14 cellular contexts compared by ENCODE assay signal in genomic region chr18:11983592-11983991, GRCh38. TPM values are rescaled to one million over a fixed set of nuclear protein-coding genes. Genes with fewer than 3 reads are reported as not detected.
DNase-seq lines count a peak whose midpoint lies in the region; ATAC-seq and TF ChIP-seq lines count a peak whose summit lies in the region.
"Had no signal": no experiment of that assay in that cellular context is flagged by ENCODE, and none has a peak within 500 bp of the region (broad histone marks: within the 10 kb centered on the region; RNA-seq: fewer than 3 reads in every experiment).

No MANE protein-coding gene starts in this region.

- peak overlapping the region; percentile 66 for H3K4me2 ChIP-seq in mesenchymal stem cell (ENCODE audit: low read length, poor library complexity, severe bottlenecking)

- peak overlapping the region; percentile 63 for H2AK5ac ChIP-seq in mesenchymal stem cell (ENCODE audit: low read length, severe bottlenecking)

- no peak overlapping the region for H3K18ac ChIP-seq in mesenchymal stem cell (ENCODE audit: low read depth in 1 of 2, low read length in 2 of 2)

- no peak overlapping the region for H4K8ac ChIP-seq in mesenchymal stem cell (ENCODE audit: low read length)

- TF ChIP-seq CTCF in heart left ventricle (IDR thresholded peaks at IDR 0.05), result no peak
- no peak for TF ChIP-seq CTCF in endothelial cell (IDR thresholded peaks at IDR 0.05; ENCODE audit: unreplicated experiment)
- TF ChIP-seq CTCF in upper lobe of left lung (IDR thresholded peaks at IDR 0.05), result no peak

- peaks cover 30% of the 10 kb centered on the region for H3K79me1 ChIP-seq in mesenchymal stem cell (replicated peaks; ENCODE audit: low read length, poor library complexity, severe bottlenecking)

- H2BK120ac ChIP-seq in mesenchymal stem cell (ENCODE audit: low read depth, low read length), result no peak overlapping the region

- H3K23ac ChIP-seq in mesenchymal stem cell (ENCODE audit: low read length in 2 of 2), result no peak overlapping the region

- 38 to 63% (median 53%) methylated on average over 12 of the region's 12 CpGs for WGBS in heart left ventricle, 4 donors
- 41% methylated on average over 11 of the region's 12 CpGs for WGBS in mesenchymal stem cell
- WGBS in upper lobe of left lung, 2 donors, result 36 to 40% methylated on average over 12 of the region's 12 CpGs

- H2AFZ ChIP-seq in mesenchymal stem cell (ENCODE audit: low read depth, low read length), result no peak overlapping the region

- ATAC-seq in heart left ventricle, result no peak
- no peak for ATAC-seq in left ventricle myocardium superior
- no peak for ATAC-seq in upper lobe of left lung (ENCODE audit: low FRiP score in 2 of 2)
- no peak for ATAC-seq in HG02571 (IDR thresholded peaks at IDR 0.05; ENCODE audit: unreplicated experiment)
- no peak for ATAC-seq in stimulated activated naive B cell treated with anti-CD40 and anti-IgM and Interleukin-4, amounts not matched to agents 10 μg/mL and 1 μg/mL and 100 μg/mL, for 72 hours (replicated peaks)
- no peak for ATAC-seq in HG02763 (IDR thresholded peaks at IDR 0.05; ENCODE audit: unreplicated experiment)

- no peak overlapping the region for H2BK12ac ChIP-seq in mesenchymal stem cell (ENCODE audit: low read length in 2 of 2)

- H3K9me3 ChIP-seq in heart left ventricle, result no peaks in the 10 kb centered on the region
- H3K9me3 ChIP-seq in mesenchymal stem cell (ENCODE audit: control insufficient read depth, low read length), result no peaks in the 10 kb centered on the region
- no peaks in the 10 kb centered on the region for H3K9me3 ChIP-seq in upper lobe of left lung
- H3K9me3 ChIP-seq: thoracic aorta had no signal

- peaks cover 29% of the 10 kb centered on the region for H3K4me1 Mint-ChIP-seq in endothelial cell (ENCODE audit: unreplicated experiment)
- H3K4me1 Mint-ChIP-seq in stimulated activated naive B cell treated with anti-CD40 and anti-IgM and Interleukin-4, amounts not matched to agents 10 μg/mL and 1 μg/mL and 100 μg/mL, for 72 hours, result peaks cover 13 to 25% of the 10 kb centered on the region in 2 donors

- H3K4me3 ChIP-seq in heart left ventricle (peak overlapping the region in 8 of 12 donors; percentile 83 to 97 (median 91)), mesenchymal stem cell (ENCODE audit: insufficient read depth in 1 of 2, low read depth in 1 of 2, low read length in 2 of 2) (peak overlapping the region in 1 of 2 experiments; percentile 15), upper lobe of left lung (peak overlapping the region in 1 of 4 donors; percentile 19)
- H3K4me3 ChIP-seq: thoracic aorta had no signal

- H3K36me3 ChIP-seq in heart left ventricle (no peaks in the 10 kb centered on the region), mesenchymal stem cell (ENCODE audit: control insufficient read depth in 1 of 2, insufficient read depth in 2 of 2, low read depth in 1 of 2, low read length in 2 of 2) (peaks cover 5 to 17% of the 10 kb centered on the region in 2 experiments), upper lobe of left lung (no peaks in the 10 kb centered on the region)
- H3K36me3 ChIP-seq: thoracic aorta had no signal

- intact Hi-C loops in heart left ventricle (cut with DNase I), result loop anchor here in 4 of 10 donors (5.0 kb wide), 3 partner anchors 36 to 251 kb away; no protein-coding TSS in a partner anchor
- intact Hi-C loops in left ventricle myocardium superior (cut with micrococcal nuclease), result no loop called here

- peaks cover 7% of the 10 kb centered on the region for H3K27me3 Mint-ChIP-seq in endothelial cell (ENCODE audit: unreplicated experiment)
- no peaks in the 10 kb centered on the region for H3K27me3 Mint-ChIP-seq in stimulated activated naive B cell treated with anti-CD40 and anti-IgM and Interleukin-4, amounts not matched to agents 10 μg/mL and 1 μg/mL and 100 μg/mL, for 72 hours

- H3K14ac ChIP-seq in mesenchymal stem cell (ENCODE audit: low read length in 2 of 2), result no peak overlapping the region

- H3K27ac ChIP-seq in heart left ventricle (peak overlapping the region in 4 of 12 donors; percentile 10 to 96 (median 62)), mesenchymal stem cell (ENCODE audit: low read length, poor library complexity, severe bottlenecking) (no peak overlapping the region), upper lobe of left lung (peak overlapping the region in 2 of 4 donors; percentile 7 to 39)
- H3K27ac ChIP-seq: thoracic aorta had no signal

- DNase-seq in heart left ventricle, result no peak
- no peak for DNase-seq in left ventricle myocardium superior
- DNase-seq in endothelial cell (ENCODE audit: low spot score), result peak; percentile 59
- peak; percentile 30 for DNase-seq in mesenchymal stem cell
- peak; percentile 63 to 70 for DNase-seq in upper lobe of left lung
- no peak for DNase-seq in stimulated activated naive B cell treated with anti-CD40 and anti-IgM and Interleukin-4, amounts not matched to agents 10 μg/mL and 1 μg/mL and 100 μg/mL, for 72 hours
- DNase-seq: activated CD4-positive, alpha-beta T cell treated with anti-CD3 and anti-CD28 coated beads, Interleukin-2, amount 10 ng/mL, durations not matched to agents 24 days and 14 days; anterior cingulate cortex; Calu3; MV-4-11; NCI-H446 treated with DMSO at 0.1 percent for 48 hours had no signal

- no peak overlapping the region for H3K27ac Mint-ChIP-seq in endothelial cell (ENCODE audit: unreplicated experiment)
- no peak overlapping the region for H3K27ac Mint-ChIP-seq in stimulated activated naive B cell treated with anti-CD40 and anti-IgM and Interleukin-4, amounts not matched to agents 10 μg/mL and 1 μg/mL and 100 μg/mL, for 72 hours
- H3K27ac Mint-ChIP-seq: activated CD4-positive, alpha-beta T cell treated with anti-CD3 and anti-CD28 coated beads, Interleukin-2, amount 10 ng/mL, durations not matched to agents 24 days and 14 days had no signal

- no peak overlapping the region for H3K4ac ChIP-seq in mesenchymal stem cell (ENCODE audit: low read depth in 1 of 2, low read length in 2 of 2)

- H3K4me3 Mint-ChIP-seq in endothelial cell (ENCODE audit: unreplicated experiment), result no peak overlapping the region
- H3K4me3 Mint-ChIP-seq in stimulated activated naive B cell treated with anti-CD40 and anti-IgM and Interleukin-4, amounts not matched to agents 10 μg/mL and 1 μg/mL and 100 μg/mL, for 72 hours, result no peak overlapping the region

- no peak overlapping the region for H2BK15ac ChIP-seq in mesenchymal stem cell (ENCODE audit: low read depth, poor library complexity, severe bottlenecking)

- H3K4me1 ChIP-seq in heart left ventricle (peaks cover 0 to 67% (median 23%) of the 10 kb centered on the region in 12 donors), mesenchymal stem cell (ENCODE audit: control insufficient read depth, insufficient read depth, low read depth, low read length) (peaks cover 22% of the 10 kb centered on the region), upper lobe of left lung (peaks cover 22 to 61% (median 36%) of the 10 kb centered on the region in 4 donors)

- H4K91ac ChIP-seq in mesenchymal stem cell (ENCODE audit: low read length), result no peak overlapping the region

- no peaks in the 10 kb centered on the region for H3K36me3 Mint-ChIP-seq in endothelial cell (ENCODE audit: low read depth, unreplicated experiment)
- peaks cover 0 to 4% of the 10 kb centered on the region in 2 donors for H3K36me3 Mint-ChIP-seq in stimulated activated naive B cell treated with anti-CD40 and anti-IgM and Interleukin-4, amounts not matched to agents 10 μg/mL and 1 μg/mL and 100 μg/mL, for 72 hours

- no peak for TF ChIP-seq POLR2A in heart left ventricle (IDR thresholded peaks at IDR 0.05)
- no peak for TF ChIP-seq POLR2A in upper lobe of left lung (IDR thresholded peaks at IDR 0.05)

- H3K27me3 ChIP-seq in heart left ventricle (no peaks in the 10 kb centered on the region), mesenchymal stem cell (ENCODE audit: control insufficient read depth in 1 of 2, insufficient read depth in 1 of 2, low read length in 2 of 2) (no peaks in the 10 kb centered on the region), upper lobe of left lung (no peaks in the 10 kb centered on the region)

- no peaks in the 10 kb centered on the region for H3K9me3 Mint-ChIP-seq in endothelial cell (ENCODE audit: unreplicated experiment)
- H3K9me3 Mint-ChIP-seq in stimulated activated naive B cell treated with anti-CD40 and anti-IgM and Interleukin-4, amounts not matched to agents 10 μg/mL and 1 μg/mL and 100 μg/mL, for 72 hours, result no peaks in the 10 kb centered on the region
- H3K9me3 Mint-ChIP-seq: activated CD4-positive, alpha-beta T cell treated with anti-CD3 and anti-CD28 coated beads, Interleukin-2, amount 10 ng/mL, durations not matched to agents 24 days and 14 days had no signal

- no peak overlapping the region for H2BK5ac ChIP-seq in mesenchymal stem cell (ENCODE audit: low read depth, low read length, poor library complexity, severe bottlenecking)

- no peak for TF ChIP-seq EP300 in upper lobe of left lung (IDR thresholded peaks at IDR 0.05)

- H3K9ac ChIP-seq in mesenchymal stem cell (ENCODE audit: low read length), result no peak overlapping the region

RNA-seq across cellular contexts. Expression of gene IMPA2, which starts 2.3 kb away (rescaled TPM):
- total RNA-seq in heart left ventricle (10 to 100 TPM; 18.1 to 73.0 (median 44.3) TPM), left ventricle myocardium superior (73.3 TPM), endothelial cell (ENCODE audit: unreplicated experiment) (24.1 TPM), upper lobe of left lung (100 to 1,000 TPM in 2 of 6 donors, 10 to 100 TPM in 4; 59.3 to 111 (median 77.6) TPM)
- polyA plus RNA-seq in heart left ventricle, result 10 to 100 TPM; 19.9 to 34.9 TPM
- 12.3 TPM for polyA plus RNA-seq in mesenchymal stem cell (2013, experiment 1 of 2)
- polyA plus RNA-seq in mesenchymal stem cell (2013, experiment 2 of 2), result 12.2 TPM

Comparison
In these comparisons a context has a peak if more than half of its experiments do, and no peak if none do; other contexts are left out.
1. DNase-seq: peak in endothelial cell (single experiment), mesenchymal stem cell (single experiment) and upper lobe of left lung (2 of 2); none in heart left ventricle (0 of 5), left ventricle myocardium superior (single experiment) and stimulated activated naive B cell treated with anti-CD40 and anti-IgM and Interleukin-4, amounts not matched to agents 10 μg/mL and 1 μg/mL and 100 μg/mL, for 72 hours (single experiment).